Comparison of ENCODE assay signal across 23 cellular contexts in the genomic region with DNA sequence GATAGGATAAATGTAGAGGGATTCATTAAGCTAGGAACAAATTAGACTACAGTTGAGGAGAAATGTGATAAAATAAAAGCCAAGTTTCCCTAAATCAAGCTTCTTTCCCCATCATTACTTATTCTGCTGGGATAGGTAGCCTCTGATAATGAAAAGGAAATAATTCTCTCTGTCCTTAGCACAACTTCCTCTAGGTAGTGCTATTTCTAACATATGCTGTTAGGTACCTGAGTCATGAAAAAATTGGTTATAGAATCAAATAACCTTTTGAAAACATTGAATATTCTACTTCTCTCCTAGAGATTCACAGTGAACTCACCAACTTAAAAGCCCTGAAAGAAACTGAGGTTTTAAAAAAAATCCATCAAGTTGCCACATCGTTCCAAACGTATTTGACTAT.
DNase-seq lines count a peak whose midpoint lies in the region; ATAC-seq and TF ChIP-seq lines count a peak whose summit lies in the region.
"Had no signal": no experiment of that assay in that cellular context is flagged by ENCODE, and none has a peak within 500 bp of the region (broad histone marks: within the 10 kb centered on the region; RNA-seq: fewer than 3 reads in every experiment).

No MANE protein-coding gene starts in this region.

- no peaks in the 10 kb centered on the region for H3K36me3 Mint-ChIP-seq in osteocyte (ENCODE audit: unreplicated experiment)
- no peaks in the 10 kb centered on the region for H3K36me3 Mint-ChIP-seq in activated CD4-positive, alpha-beta T cell treated with anti-CD3 and anti-CD28 coated beads for 36 hours (ENCODE audit: low read depth)
- no peaks in the 10 kb centered on the region for H3K36me3 Mint-ChIP-seq in activated T-helper 2 cell treated with anti-CD3 and anti-CD28 coated beads, Interferon-gamma antibody, Interleukin-2, Interleukin-4, amounts not matched to agents 10 μg/mL and 5 μg/mL and 100 μg/mL, durations not matched to agents 14 hours and 24 hours and 36 hours (ENCODE audit: low read depth)
- H3K36me3 Mint-ChIP-seq: activated CD4-positive, alpha-beta memory T cell treated with anti-CD3 and anti-CD28 coated beads for 36 hours; IgD-negative memory B cell; stimulated activated memory B cell treated with anti-CD40 and anti-IgM and Interleukin-4, amounts not matched to agents 10 μg/mL and 1 μg/mL and 100 μg/mL, for 72 hours had no signal

- no peaks in the 10 kb centered on the region for H3K79me2 ChIP-seq in OCI-LY7 (ENCODE audit: insufficient read depth, low read depth, low read length)

- H3K4me1 ChIP-seq in OCI-LY7 (ENCODE audit: insufficient read depth, low read length, poor library complexity, severe bottlenecking), result no peaks in the 10 kb centered on the region
- H3K4me1 ChIP-seq: left lung, suprapubic skin had no signal

- H3K4me2 ChIP-seq in OCI-LY7 (ENCODE audit: low read length), result no peak overlapping the region

- DNase-seq in NCI-H748 (lab: John Stamatoyannopoulos, UW; ENCODE audit: unreplicated experiment) (peak; percentile 17), NCI-H748 treated with DMSO at 0.1 percent for 48 hours (lab: John Stamatoyannopoulos, UW) (no peak), OCI-LY7 (ENCODE audit: low spot score) (no peak), cardiac fibroblast (ENCODE audit: low read depth in 2 of 2) (peak in 1 of 2 donors; percentile 5), osteocyte (ENCODE audit: extremely low spot score, unreplicated experiment) (no peak), NCI-H524 treated with DMSO at 0.1 percent for 48 hours (lab: John Stamatoyannopoulos, UW) (no peak)
- DNase-seq in activated CD4-positive, alpha-beta T cell treated with anti-CD3 and anti-CD28 coated beads for 36 hours, result no peak
- no peak for DNase-seq in activated T-helper 2 cell treated with anti-CD3 and anti-CD28 coated beads, Interferon-gamma antibody, Interleukin-2, Interleukin-4, amounts not matched to agents 10 μg/mL and 5 μg/mL and 100 μg/mL, durations not matched to agents 14 hours and 24 hours and 36 hours (ENCODE audit: low spot score)
- DNase-seq: activated B cell treated with CpG ODN at 0.5 μM for 24 hours; activated CD4-positive, alpha-beta memory T cell treated with anti-CD3 and anti-CD28 coated beads for 36 hours; activated CD8-positive, alpha-beta memory T cell treated with anti-CD3 and anti-CD28 coated beads, Interleukin-2, amount 50 U/mL, for 48 hours; COR-L47; erythroblast; foreskin fibroblast; HFFc6; left lung; mesendoderm; NCI-H1417; stimulated activated CD4-positive, alpha-beta T cell treated with anti-CD3 and anti-CD28 coated beads, Interleukin-4, amount 100 ng/mL, for 1 hour had no signal

- H3K27me3 Mint-ChIP-seq in osteocyte (ENCODE audit: unreplicated experiment), result no peaks in the 10 kb centered on the region
- H3K27me3 Mint-ChIP-seq in activated CD4-positive, alpha-beta T cell treated with anti-CD3 and anti-CD28 coated beads for 36 hours, result no peaks in the 10 kb centered on the region
- no peaks in the 10 kb centered on the region for H3K27me3 Mint-ChIP-seq in activated T-helper 2 cell treated with anti-CD3 and anti-CD28 coated beads, Interferon-gamma antibody, Interleukin-2, Interleukin-4, amounts not matched to agents 10 μg/mL and 5 μg/mL and 100 μg/mL, durations not matched to agents 14 hours and 24 hours and 36 hours (ENCODE audit: low read depth)
- H3K27me3 Mint-ChIP-seq: activated B cell treated with CpG ODN at 0.5 μM for 24 hours; activated CD4-positive, alpha-beta memory T cell treated with anti-CD3 and anti-CD28 coated beads for 36 hours; IgD-negative memory B cell; stimulated activated memory B cell treated with anti-CD40 and anti-IgM and Interleukin-4, amounts not matched to agents 10 μg/mL and 1 μg/mL and 100 μg/mL, for 72 hours had no signal

- no peaks in the 10 kb centered on the region for H3K36me3 ChIP-seq in OCI-LY7 (ENCODE audit: insufficient read depth, low read length)
- H3K36me3 ChIP-seq: left lung, suprapubic skin had no signal

- H2AFZ ChIP-seq in OCI-LY7 (ENCODE audit: low read length), result no peak overlapping the region

- H3K9me3 ChIP-seq in OCI-LY7 (ENCODE audit: low read length), result no peaks in the 10 kb centered on the region
- H3K9me3 ChIP-seq: left lung, suprapubic skin had no signal

- peaks cover 5% of the 10 kb centered on the region for H3K4me1 Mint-ChIP-seq in osteocyte (ENCODE audit: unreplicated experiment)
- H3K4me1 Mint-ChIP-seq in activated CD4-positive, alpha-beta T cell treated with anti-CD3 and anti-CD28 coated beads for 36 hours, result no peaks in the 10 kb centered on the region
- no peaks in the 10 kb centered on the region for H3K4me1 Mint-ChIP-seq in activated T-helper 2 cell treated with anti-CD3 and anti-CD28 coated beads, Interferon-gamma antibody, Interleukin-2, Interleukin-4, amounts not matched to agents 10 μg/mL and 5 μg/mL and 100 μg/mL, durations not matched to agents 14 hours and 24 hours and 36 hours (ENCODE audit: low read depth)
- H3K4me1 Mint-ChIP-seq: activated B cell treated with CpG ODN at 0.5 μM for 24 hours; IgD-negative memory B cell; stimulated activated memory B cell treated with anti-CD40 and anti-IgM and Interleukin-4, amounts not matched to agents 10 μg/mL and 1 μg/mL and 100 μg/mL, for 72 hours had no signal

- H3K27ac ChIP-seq in OCI-LY7 (ENCODE audit: low read depth, low read length, poor library complexity, severe bottlenecking), result no peak overlapping the region
- H3K27ac ChIP-seq: left lung, suprapubic skin had no signal

- CTCF ChIA-PET in OCI-LY7 (lab: Charles Lee; ENCODE audit: unreplicated experiment), result no interaction called here
- CTCF ChIA-PET in activated CD4-positive, alpha-beta T cell treated with anti-CD3 and anti-CD28 coated beads for 36 hours (lab: Charles Lee), result no interaction called here

- no peak overlapping the region for H3K27ac Mint-ChIP-seq in osteocyte (ENCODE audit: unreplicated experiment)
- no peak overlapping the region for H3K27ac Mint-ChIP-seq in activated CD4-positive, alpha-beta T cell treated with anti-CD3 and anti-CD28 coated beads for 36 hours
- no peak overlapping the region for H3K27ac Mint-ChIP-seq in activated T-helper 2 cell treated with anti-CD3 and anti-CD28 coated beads, Interferon-gamma antibody, Interleukin-2, Interleukin-4, amounts not matched to agents 10 μg/mL and 5 μg/mL and 100 μg/mL, durations not matched to agents 14 hours and 24 hours and 36 hours
- H3K27ac Mint-ChIP-seq: activated B cell treated with CpG ODN at 0.5 μM for 24 hours; activated CD4-positive, alpha-beta memory T cell treated with anti-CD3 and anti-CD28 coated beads for 36 hours; HFFc6; IgD-negative memory B cell; stimulated activated memory B cell treated with anti-CD40 and anti-IgM and Interleukin-4, amounts not matched to agents 10 μg/mL and 1 μg/mL and 100 μg/mL, for 72 hours; T-helper 2 cell treated with Interferon-gamma antibody and Interleukin-4, amounts not matched to agents 5 μg/mL and 100 μg/mL, for 36 hours had no signal

- TF ChIP-seq CTCF in OCI-LY7 (conservative IDR thresholded peaks at IDR 0.05; ENCODE audit: low read length) (0 out of 2 replicates have a peak, but pooled peaks have one; percentile 15), cardiac fibroblast (IDR thresholded peaks at IDR 0.05; ENCODE audit: low read depth, low read length) (peak; percentile 10), osteocyte (IDR thresholded peaks at IDR 0.05) (peak; percentile 9)

- POLR2A ChIA-PET in OCI-LY7 (lab: Charles Lee), result no interaction called here
- POLR2A ChIA-PET in activated CD4-positive, alpha-beta T cell treated with anti-CD3 and anti-CD28 coated beads for 36 hours (lab: Charles Lee), result no interaction called here

- no peak for ATAC-seq in activated CD4-positive, alpha-beta T cell treated with anti-CD3 and anti-CD28 coated beads for 36 hours
- ATAC-seq: left lung; stimulated activated memory B cell treated with anti-CD40 and anti-IgM and Interleukin-4, amounts not matched to agents 10 μg/mL and 1 μg/mL and 100 μg/mL, for 72 hours had no signal

- H4K20me1 ChIP-seq in OCI-LY7 (ENCODE audit: insufficient read depth, low read length), result no peaks in the 10 kb centered on the region

- intact Hi-C loops in OCI-LY7 (cut with micrococcal nuclease; ENCODE audit: unreplicated experiment), result no loop called here
- intact Hi-C loops in activated CD4-positive, alpha-beta T cell treated with anti-CD3 and anti-CD28 coated beads for 36 hours (cut with DNase I, micrococcal nuclease), result no loop called here
- intact Hi-C loops in activated T-helper 2 cell treated with anti-CD3 and anti-CD28 coated beads, Interferon-gamma antibody, Interleukin-2, Interleukin-4, amounts not matched to agents 10 μg/mL and 5 μg/mL and 100 μg/mL, durations not matched to agents 14 hours and 24 hours and 36 hours (cut with micrococcal nuclease), result no loop called here

- peaks cover 6% of the 10 kb centered on the region for H3K9me3 Mint-ChIP-seq in osteocyte (ENCODE audit: unreplicated experiment)
- peaks cover 3% of the 10 kb centered on the region for H3K9me3 Mint-ChIP-seq in activated CD4-positive, alpha-beta T cell treated with anti-CD3 and anti-CD28 coated beads for 36 hours (ENCODE audit: low read depth)
- H3K9me3 Mint-ChIP-seq in activated T-helper 2 cell treated with anti-CD3 and anti-CD28 coated beads, Interferon-gamma antibody, Interleukin-2, Interleukin-4, amounts not matched to agents 10 μg/mL and 5 μg/mL and 100 μg/mL, durations not matched to agents 14 hours and 24 hours and 36 hours, result peaks cover 33% of the 10 kb centered on the region
- H3K9me3 Mint-ChIP-seq: activated B cell treated with CpG ODN at 0.5 μM for 24 hours; stimulated activated memory B cell treated with anti-CD40 and anti-IgM and Interleukin-4, amounts not matched to agents 10 μg/mL and 1 μg/mL and 100 μg/mL, for 72 hours had no signal

- H3K4me3 Mint-ChIP-seq in osteocyte (ENCODE audit: unreplicated experiment), result no peak overlapping the region
- H3K4me3 Mint-ChIP-seq in activated CD4-positive, alpha-beta T cell treated with anti-CD3 and anti-CD28 coated beads for 36 hours, result no peak overlapping the region
- no peak overlapping the region for H3K4me3 Mint-ChIP-seq in activated T-helper 2 cell treated with anti-CD3 and anti-CD28 coated beads, Interferon-gamma antibody, Interleukin-2, Interleukin-4, amounts not matched to agents 10 μg/mL and 5 μg/mL and 100 μg/mL, durations not matched to agents 14 hours and 24 hours and 36 hours (ENCODE audit: low read depth)
- H3K4me3 Mint-ChIP-seq: activated B cell treated with CpG ODN at 0.5 μM for 24 hours; activated CD4-positive, alpha-beta memory T cell treated with anti-CD3 and anti-CD28 coated beads for 36 hours; HFFc6; IgD-negative memory B cell; stimulated activated memory B cell treated with anti-CD40 and anti-IgM and Interleukin-4, amounts not matched to agents 10 μg/mL and 1 μg/mL and 100 μg/mL, for 72 hours; T-helper 2 cell treated with Interferon-gamma antibody and Interleukin-4, amounts not matched to agents 5 μg/mL and 100 μg/mL, for 36 hours had no signal

- no peaks in the 10 kb centered on the region for H3K9me2 ChIP-seq in OCI-LY7 (ENCODE audit: insufficient read depth, low read length)

- no TSS peak for BruUV-seq in OCI-LY7 (replicated peaks; lab: Mats Ljungman, UMichigan)

- H3K4me3 ChIP-seq in OCI-LY7 (ENCODE audit: low read depth, low read length, poor library complexity, severe bottlenecking) (no peak overlapping the region), cardiac fibroblast (replicated peaks in 1 of 2; ENCODE audit: low read depth in 2 of 2, low read length in 2 of 2) (no peak overlapping the region)
- H3K4me3 ChIP-seq: left lung, suprapubic skin had no signal
